ENCODE assay signal across 19 cellular contexts in the genomic region with DNA sequence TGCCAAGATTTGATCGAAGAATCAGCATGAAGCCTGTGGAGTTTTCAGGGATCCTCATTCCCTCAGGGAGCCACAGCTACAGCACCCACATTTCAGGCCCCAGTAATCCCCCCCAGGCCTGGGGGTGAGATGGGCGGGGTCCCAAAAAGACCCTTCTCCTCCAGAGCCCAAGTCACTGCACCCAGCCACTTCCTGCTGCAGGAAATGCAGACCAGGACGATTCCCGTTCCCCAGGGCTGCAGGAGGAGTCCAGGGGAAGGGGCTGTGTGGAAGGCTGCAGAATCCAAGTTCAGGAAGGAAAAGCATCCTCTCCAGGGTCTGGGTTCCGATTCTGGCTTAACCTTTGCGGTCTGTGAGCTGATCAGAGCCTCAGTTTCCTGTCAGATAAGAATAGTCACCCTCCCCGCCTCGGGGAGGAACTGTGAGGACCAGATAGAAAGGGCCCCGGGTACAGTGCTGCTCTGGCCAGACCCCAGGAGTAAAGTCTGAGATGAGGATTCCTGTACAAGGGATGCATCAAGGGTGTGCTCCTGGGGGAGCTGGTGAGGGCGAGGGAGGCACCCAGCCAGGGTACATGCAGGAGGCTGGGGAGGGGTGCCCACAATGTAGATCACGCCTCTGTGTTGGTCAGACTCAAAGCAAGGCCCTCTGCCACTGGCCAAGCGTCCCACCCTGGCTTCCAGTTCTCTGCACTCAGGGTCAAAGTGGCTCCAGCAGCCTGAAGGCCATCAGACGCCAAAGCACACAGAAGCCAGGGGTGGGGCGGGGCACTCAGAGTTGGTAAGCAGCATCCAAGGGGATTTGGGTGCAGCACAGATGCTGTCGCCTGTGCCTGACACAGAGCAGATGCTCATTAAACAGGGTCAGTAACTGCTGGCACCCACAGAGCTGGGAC. TPM values are rescaled to one million over a fixed set of nuclear protein-coding genes. Genes with fewer than 3 reads are reported as not detected.
DNase-seq lines count a peak whose midpoint lies in the region; ATAC-seq, FAIRE-seq and TF ChIP-seq lines count a peak whose summit lies in the region.
"Had no signal": no experiment of that assay in that cellular context is flagged by ENCODE, and none has a peak within 500 bp of the region (broad histone marks: within the 10 kb centered on the region; RNA-seq: fewer than 3 reads in every experiment).

No MANE protein-coding gene starts in this region.

- H3K4me1 ChIP-seq in Panc1 (ENCODE audit: control insufficient read depth, insufficient read depth, low read length) = peaks cover 49% of the 10 kb centered on the region
- peaks cover 5 to 43% (median 28%) of the 10 kb centered on the region in 3 donors for H3K4me1 ChIP-seq in esophagus squamous epithelium
- H3K4me1 ChIP-seq in pancreas = peaks cover 38 to 49% (median 44%) of the 10 kb centered on the region in 3 donors

- ATAC-seq in Panc1 = no peak
- no peak for ATAC-seq in pancreas
- ATAC-seq in GM18870 (IDR thresholded peaks at IDR 0.05; ENCODE audit: unreplicated experiment) = no peak
- ATAC-seq in HG03095 (IDR thresholded peaks at IDR 0.05; ENCODE audit: unreplicated experiment) = no peak
- no peak for ATAC-seq in GM18867 (IDR thresholded peaks at IDR 0.05; ENCODE audit: unreplicated experiment)
- ATAC-seq: activated T-cell treated with anti-CD3 and anti-CD28 coated beads, Interleukin-2, amount 50 U/mL, for 72 hours had no signal

- no peak for FAIRE-seq in pancreas (lab: Jason Lieb, UNC)

- TF ChIP-seq POLR2A in esophagus squamous epithelium (IDR thresholded peaks at IDR 0.05) = no peak

- H3K27ac ChIP-seq in C4-2B = peak overlapping the region; percentile 99
- peak overlapping the region; percentile 91 for H3K27ac ChIP-seq in Panc1 (ENCODE audit: low read length)
- peak overlapping the region; percentile 21 to 83 (median 46) for H3K27ac ChIP-seq in esophagus squamous epithelium
- H3K27ac ChIP-seq in pancreas = peak overlapping the region; percentile 60 to 95 (median 88)
- H3K27ac ChIP-seq: neutrophil, thoracic aorta had no signal

- no peak for TF ChIP-seq CTCF in C4-2B (conservative IDR thresholded peaks at IDR 0.05)
- no peak for TF ChIP-seq CTCF in Panc1 (IDR thresholded peaks at IDR 0.05)
- TF ChIP-seq CTCF in esophagus squamous epithelium (IDR thresholded peaks at IDR 0.05) = no peak
- TF ChIP-seq CTCF in pancreas (IDR thresholded peaks at IDR 0.05) = no peak

- 40 to 80% methylated on average over 9 to 13 of the region's 15 CpGs for WGBS in esophagus squamous epithelium, 2 donors
- WGBS in pancreas, 2 donors = 72 to 77% methylated on average over 15 of the region's 15 CpGs

- CTCF ChIA-PET in Panc1 (lab: Charles Lee) = no interaction called here

- H3K36me3 ChIP-seq in Panc1 (ENCODE audit: control insufficient read depth, insufficient read depth, low read length) = no peaks in the 10 kb centered on the region
- H3K36me3 ChIP-seq in esophagus squamous epithelium = no peaks in the 10 kb centered on the region
- H3K36me3 ChIP-seq in pancreas = no peaks in the 10 kb centered on the region
- H3K36me3 ChIP-seq: adrenal gland, gastrocnemius medialis, neutrophil, Peyer's patch, thoracic aorta had no signal

- intact Hi-C loops in Panc1 (cut with micrococcal nuclease; ENCODE audit: unreplicated experiment) (no loop called here), esophagus squamous epithelium (cut with DNase I) (no loop called here), pancreas (cut with DNase I) (no loop called here)

- no peaks in the 10 kb centered on the region for H3K27me3 ChIP-seq in Panc1 (ENCODE audit: control insufficient read depth, insufficient read depth, low read length)
- peaks cover 0 to 9% (median 0%) of the 10 kb centered on the region in 4 donors for H3K27me3 ChIP-seq in esophagus squamous epithelium
- H3K27me3 ChIP-seq in pancreas = no peaks in the 10 kb centered on the region
- H3K27me3 ChIP-seq: adrenal gland, gastrocnemius medialis, neutrophil, Peyer's patch had no signal

- in situ Hi-C loops in Panc1 (cut with HindIII; ENCODE audit: low pct_unique_long_range_greater_than_20kb, low sequenced_read_pairs) = no loop called here

- H3K9me3 ChIP-seq in Panc1 (ENCODE audit: control insufficient read depth, insufficient read depth, low read depth, low read length) (no peaks in the 10 kb centered on the region), esophagus squamous epithelium (no peaks in the 10 kb centered on the region), pancreas (no peaks in the 10 kb centered on the region)
- H3K9me3 ChIP-seq: adrenal gland, gastrocnemius medialis, neutrophil, Peyer's patch, thoracic aorta had no signal

- no TSS peak for BruUV-seq in Panc1 (replicated peaks; lab: Mats Ljungman, UMichigan)

- POLR2A ChIA-PET in Panc1 (lab: Charles Lee) = no interaction called here

- H3K4me3 ChIP-seq in Panc1 (ENCODE audit: low read depth in 2 of 2, low read length in 2 of 2) (no peak overlapping the region), esophagus squamous epithelium (no peak overlapping the region), pancreas (no peak overlapping the region)
- H3K4me3 ChIP-seq: adrenal gland, gastrocnemius medialis, Peyer's patch, thoracic aorta had no signal

- no peak for DNase-seq in Panc1 (ENCODE audit: low read depth, low spot score)
- no peak for DNase-seq in esophagus squamous epithelium (lab: John Stamatoyannopoulos, UW)
- DNase-seq in pancreas = peak in 1 of 6 donors; percentile 48
- DNase-seq in nucleus accumbens (lab: John Stamatoyannopoulos, UW) = no peak
- DNase-seq: activated CD4-positive, alpha-beta memory T cell treated with anti-CD3 and anti-CD28 coated beads for 36 hours; activated T-cell treated with anti-CD3 and anti-CD28 coated beads, Interleukin-2, amount 50 U/mL, for 72 hours; AML-193; gastrocnemius medialis; NCI-H524 treated with DMSO at 0.1 percent for 48 hours; stimulated activated CD4-positive, alpha-beta T cell treated with anti-CD3 and anti-CD28 coated beads, Interleukin-4, amount 100 ng/mL, for 24 hours; stimulated activated CD8-positive, alpha-beta memory T cell treated with anti-CD3 and anti-CD28 coated beads, Interleukin-4, amount 100 ng/mL, for 48 hours had no signal

RNA-seq across cellular contexts. Expression of a gene that starts 30.1 kb away (rescaled TPM):
- total RNA-seq in Panc1 (2021; ENCODE audit: unreplicated experiment) = 132 TPM
- 179 TPM for polyA plus RNA-seq in Panc1 (2012; ENCODE audit: insufficient read length)
- 10 to 100 TPM; 27.3 to 32.1 (median 29.0) TPM for total RNA-seq in esophagus squamous epithelium
- 10 to 100 TPM; 22.3 to 40.2 (median 30.5) TPM for total RNA-seq in pancreas
- 10 to 100 TPM; 18.8 to 29.2 TPM for polyA plus RNA-seq in pancreas

Comparison
In these comparisons a context has a peak if more than half of its experiments do, and no peak if none do; other contexts are left out.
1. H3K27ac ChIP-seq: peak in every context shown above with its lines; median percentile 99 in C4-2B; 91 in Panc1; 88 in pancreas; 46 in esophagus squamous epithelium.